8 cellular contexts compared by ENCODE assay signal in genomic region chr6:144284753-144285547, GRCh38. TPM values are rescaled to one million over a fixed set of nuclear protein-coding genes. Genes with fewer than 3 reads are reported as not detected.
DNase-seq lines count a peak whose midpoint lies in the region; ATAC-seq, FAIRE-seq and TF ChIP-seq lines count a peak whose summit lies in the region.

TSS of gene UTRN (plus strand) at chr6:144285335. CDS start at chr6:144291829, 6,494 bp downstream.

- 1% methylated on average over 52 of the region's 85 CpGs for WGBS in K562 (ENCODE audit: insufficient coverage, low coverage, missing lambda C conversion rate)
- WGBS in hepatocyte (ENCODE audit: low lambda C conversion rate, missing lambda C conversion rate) = under 1% methylated on average over 53 of the region's 85 CpGs

- peak within 1 kb of the TSS; percentile 79 for H3K27ac Mint-ChIP-seq in T-helper 2 cell treated with Interferon-gamma antibody and Interleukin-4, amounts not matched to agents 5 μg/mL and 100 μg/mL, for 36 hours

- peaks cover 4% of the 10 kb centered on the region for H3K36me3 Mint-ChIP-seq in T-helper 2 cell treated with Interferon-gamma antibody and Interleukin-4, amounts not matched to agents 5 μg/mL and 100 μg/mL, for 36 hours (ENCODE audit: low read depth)

- H3K9me1 ChIP-seq in K562 (ENCODE audit: control insufficient read depth, insufficient read depth, low read length) = no peaks in the 10 kb centered on the region

- ATAC-seq in GM21423 (IDR thresholded peaks at IDR 0.05; ENCODE audit: unreplicated experiment) (peak; percentile 62), K562 (peak; percentile 69)

- H3K9me3 ChIP-seq in K562 (replicated peaks; ENCODE audit: control insufficient read depth, insufficient read depth, low read depth, low read length) (no peaks in the 10 kb centered on the region), hepatocyte (ENCODE audit: low read depth) (no peaks in the 10 kb centered on the region)

- peaks cover 13% of the 10 kb centered on the region for H3K4me1 Mint-ChIP-seq in T-helper 2 cell treated with Interferon-gamma antibody and Interleukin-4, amounts not matched to agents 5 μg/mL and 100 μg/mL, for 36 hours (ENCODE audit: low read depth)

- H3K9ac ChIP-seq in K562 (ENCODE audit: insufficient read depth in 1 of 2, low read depth in 2 of 2, low read length in 2 of 2) = peak within 1 kb of the TSS in 1 of 2 experiments; percentile 75; a peak in 2 of 4 replicates

- TF ChIP-seq EP300 in K562 (IDR thresholded peaks at IDR 0.05; ENCODE audit: low read length) = no peak

- CTCF ChIA-PET in K562 (lab: Yijun Ruan, JAX; ENCODE audit: low intra/inter-chr PET ratio) = no interaction called here

- H3K4me3 Mint-ChIP-seq in T-helper 2 cell treated with Interferon-gamma antibody and Interleukin-4, amounts not matched to agents 5 μg/mL and 100 μg/mL, for 36 hours = peak within 1 kb of the TSS; percentile 95

- H2AFZ ChIP-seq in K562 (ENCODE audit: low read depth, low read length) (peak within 1 kb of the TSS; percentile 48; the same call in 1 of the 2 replicates), hepatocyte (peak within 1 kb of the TSS; percentile 63)

- no peaks in the 10 kb centered on the region for H3K9me2 ChIP-seq in hepatocyte (replicated peaks; ENCODE audit: insufficient read depth)

- no peak for FAIRE-seq in K562 (lab: Jason Lieb, UNC)

- TF ChIP-seq RAD21 in K562 (CRISPR knock-in tag; conservative IDR thresholded peaks at IDR 0.05 in 1 of 2, IDR thresholded peaks at IDR 0.05 in 1 of 2) = no peak

- H3K79me2 ChIP-seq in K562 (ENCODE audit: control insufficient read depth, insufficient read depth, low read length) (no peaks in the 10 kb centered on the region), hepatocyte (peaks cover 33% of the 10 kb centered on the region)

- no peak for TF ChIP-seq POLR2A in K562 (conservative IDR thresholded peaks at IDR 0.05)

- H3K27ac ChIP-seq in K562 (ENCODE audit: extremely low read depth, low read depth, low read length) (no peak within 1 kb of the TSS), hepatocyte (peak within 1 kb of the TSS; percentile 89)

- H3K4me3 ChIP-seq in K562 = peak within 1 kb of the TSS; percentile 38
- peak within 1 kb of the TSS; percentile 73 for H3K4me3 ChIP-seq in hepatocyte

- BruUV-seq in K562 (replicated peaks; lab: Mats Ljungman, UMichigan) = no TSS peak

- POLR2A ChIA-PET in K562 (lab: Yijun Ruan, JAX) = interaction anchor here (0.6 to 0.8 kb wide), 2 partner anchors 19 to 26 kb away, joined by 3 read pairs; no protein-coding TSS in a partner anchor

- H4K20me1 ChIP-seq in K562 (replicated peaks; ENCODE audit: control insufficient read depth, insufficient read depth, low read length) (no peaks in the 10 kb centered on the region), hepatocyte (ENCODE audit: insufficient read depth, poor library complexity, severe bottlenecking) (peaks cover 7% of the 10 kb centered on the region)

- intact Hi-C loops in K562 (cut with micrococcal nuclease) = no loop called here

- H3K4me2 ChIP-seq in K562 (ENCODE audit: insufficient read depth, low read length) (peak within 1 kb of the TSS; percentile 30), hepatocyte (peak within 1 kb of the TSS; percentile 94)

- no peaks in the 10 kb centered on the region for H3K9me3 Mint-ChIP-seq in T-helper 2 cell treated with Interferon-gamma antibody and Interleukin-4, amounts not matched to agents 5 μg/mL and 100 μg/mL, for 36 hours

- in situ Hi-C loops in K562 (cut with MboI) = no loop called here

- H3K4me1 ChIP-seq in K562 (replicated peaks in 1 of 2; ENCODE audit: control insufficient read depth in 2 of 2, insufficient read depth in 2 of 2, low read length in 2 of 2) (peaks cover 0 to 27% of the 10 kb centered on the region in 2 experiments; a peak in 3 of 5 replicates), hepatocyte (ENCODE audit: insufficient read depth) (peaks cover 11% of the 10 kb centered on the region)

- H3K36me3 ChIP-seq in K562 (ENCODE audit: control insufficient read depth, insufficient read depth, low read length) (no peaks in the 10 kb centered on the region), hepatocyte (replicated peaks; ENCODE audit: insufficient read depth, low read depth) (no peaks in the 10 kb centered on the region)

- peak; percentile 75 for DNase-seq in D341Med (ENCODE audit: low spot score)
- DNase-seq in HuH-7 (ENCODE audit: low spot score) = peak; percentile 85
- peak; percentile 54 for DNase-seq in T-helper 2 cell treated with Interferon-gamma antibody and Interleukin-4, amounts not matched to agents 5 μg/mL and 100 μg/mL, for 36 hours (ENCODE audit: low spot score)
- peak; percentile 31 to 65 (median 46) for DNase-seq in K562 (ENCODE audit: extremely low read depth in 1 of 4, low spot score in 3 of 4)
- DNase-seq in hepatocyte (ENCODE audit: low spot score) = peak; percentile 88
- DNase-seq in renal cortical epithelial cell (ENCODE audit: low read depth) = peak; percentile 45
- DNase-seq in NCI-H187 treated with DMSO at 0.1 percent for 48 hours (lab: John Stamatoyannopoulos, UW) = no peak

- H3K27me3 Mint-ChIP-seq in T-helper 2 cell treated with Interferon-gamma antibody and Interleukin-4, amounts not matched to agents 5 μg/mL and 100 μg/mL, for 36 hours (ENCODE audit: low read depth) = peaks cover 39% of the 10 kb centered on the region

- H3K27me3 ChIP-seq in K562 (ENCODE audit: control insufficient read depth in 2 of 2, insufficient read depth in 2 of 2, low read length in 2 of 2) = peaks cover 34 to 35% of the 10 kb centered on the region in 2 experiments
- no peaks in the 10 kb centered on the region for H3K27me3 ChIP-seq in hepatocyte

- TF ChIP-seq CTCF in K562 (IDR thresholded peaks at IDR 0.05 in 2 of 3, conservative IDR thresholded peaks at IDR 0.05 in 1 of 3; ENCODE audit: insufficient read depth in 2 of 3, low read depth in 1 of 3, low read length in 3 of 3) = no peak
- TF ChIP-seq CTCF in hepatocyte (IDR thresholded peaks at IDR 0.05; ENCODE audit: poor library complexity) = no peak

TF ChIP-seq in K562, 482 proteins besides CTCF, POLR2A, EP300 and RAD21 (continues in another document):
- TF ChIP-seq HCFC1 (IDR thresholded peaks at IDR 0.05; ENCODE audit: low read depth, low read length) (no peak), POLR2H (tag; IDR thresholded peaks at IDR 0.05; ENCODE audit: low read depth) (peak; percentile 48; the same call in 1 of the 2 replicates), ZNF282 (CRISPR knock-in tag; IDR thresholded peaks at IDR 0.05) (peak; percentile 78; the same call in 1 of the 2 replicates), CREB1 (IDR thresholded peaks at IDR 0.05) (no peak), CREB1 (CRISPR knock-in tag; IDR thresholded peaks at IDR 0.05) (0 out of 2 replicates have a peak, but pooled peaks have one; percentile 39), PHF8 (IDR thresholded peaks at IDR 0.05; ENCODE audit: borderline replicate concordance, low read length) (peak; percentile 43; the same call in 1 of the 2 replicates), ZKSCAN1 (IDR thresholded peaks at IDR 0.05; ENCODE audit: low read depth, low read length) (peak; percentile 77), ZNF589 (CRISPR knock-in tag; IDR thresholded peaks at IDR 0.05; ENCODE audit: low read depth) (no peak), TCF7L2 (IDR thresholded peaks at IDR 0.05; ENCODE audit: low read depth, low read length) (no peak), HMGXB4 (CRISPR knock-in tag; IDR thresholded peaks at IDR 0.05) (no peak), POLR2G (IDR thresholded peaks at IDR 0.05; ENCODE audit: low read depth, low read length) (peak; percentile 44; the same call in 1 of the 2 replicates), NRF1 (conservative IDR thresholded peaks at IDR 0.05 in 1 of 2, IDR thresholded peaks at IDR 0.05 in 1 of 2) (0 out of 4 replicates have a peak, but pooled peaks of 1 of the 2 experiments have one; percentile 8), CSDE1 (IDR thresholded peaks at IDR 0.05) (no peak)

RNA-seq across cellular contexts. Expression of gene UTRN, which starts in this region (rescaled TPM):
- 4.6 and 11.3 TPM in 2 replicates for total RNA-seq in K562 (2011; cell fraction: chromatin; rRNA removed; ENCODE audit: low replicate concordance)
- 2.4 and 2.8 TPM in 2 replicates for total RNA-seq in K562 (2011; cell fraction: nucleolus; rRNA removed)
- total RNA-seq in K562 (2011; cell fraction: nucleoplasm; rRNA removed) = 3.5 and 3.8 TPM in 2 replicates
- total RNA-seq in K562 (2014; rRNA removed) = 10.0 and 10.4 TPM in 2 replicates
- 11.5 and 15.9 TPM in 2 replicates for total RNA-seq in K562 (2014; rRNA removed; fragmentation: Illumina TruSeq; extraction: Trizol)
- 20.5 and 22.4 TPM in 2 replicates for total RNA-seq in K562 (2015; rRNA removed; fragmentation: Illumina TruSeq; extraction: Trizol)
- total RNA-seq in K562 (2021) = 10.4 and 12.0 TPM in 2 replicates
- polyA plus RNA-seq in K562 (2011; rRNA removed) = 1.2 and 1.9 TPM in 2 replicates
- 0.49 and 1.3 TPM in 2 replicates for polyA plus RNA-seq in K562 (2011; cell fraction: cytosol; rRNA removed)
- polyA plus RNA-seq in K562 (2011; cell fraction: nucleus; rRNA removed) = 2.2 and 3.4 TPM in 2 replicates
- 10.6 and 11.6 TPM in 2 replicates for polyA plus RNA-seq in K562 (2012)
- polyA plus RNA-seq in K562 (2014; fragmentation: Illumina TruSeq; extraction: Trizol) = 10.5 and 15.1 TPM in 2 replicates
- polyA plus RNA-seq in K562 (2014; fragmentation: Nextera tagmentation; extraction: Ambion mirVana) = 1 to 10 TPM in 1 of 2 experiments, under 1 TPM in 1; 0.94 to 2.1 TPM
- 6.2 and 7.1 TPM in 2 replicates for polyA plus RNA-seq in K562 (2014; rRNA removed)
- 4.3 and 8.3 TPM in 2 replicates for polyA minus RNA-seq in K562 (2011; rRNA and poly(A)+ RNA removed)
- polyA minus RNA-seq in K562 (2011; cell fraction: cytosol; rRNA and poly(A)+ RNA removed) = 1.4 and 1.8 TPM in 2 replicates
- 5.0 and 9.2 TPM in 2 replicates for polyA minus RNA-seq in K562 (2011; cell fraction: nucleus; rRNA and poly(A)+ RNA removed)
- total RNA-seq in hepatocyte = 86.5 and 112 TPM in 2 replicates
- 33.1 and 54.0 TPM in 2 replicates for polyA plus RNA-seq in hepatocyte
- 70.5 and 155 TPM in 2 replicates for total RNA-seq in renal cortical epithelial cell
